In genomic region chr11:67054851-67055523, GRCh38 we compare ENCODE assay signal across 9 cellular contexts. TPM values are rescaled to one million over a fixed set of nuclear protein-coding genes. Genes with fewer than 3 reads are reported as not detected.
DNase-seq lines count a peak whose midpoint lies in the region; ATAC-seq, FAIRE-seq and TF ChIP-seq lines count a peak whose summit lies in the region.
"Had no signal": no experiment of that assay in that cellular context is flagged by ENCODE, and none has a peak within 500 bp of the region (broad histone marks: within the 10 kb centered on the region; RNA-seq: fewer than 3 reads in every experiment).

No MANE protein-coding gene starts in this region.

- no peak overlapping the region for H3K27ac Mint-ChIP-seq in activated naive CD8-positive, alpha-beta T cell
- H3K27ac Mint-ChIP-seq in type B pancreatic cell, result peak overlapping the region; percentile 100

- peaks cover 10% of the 10 kb centered on the region for H3K27me3 Mint-ChIP-seq in activated naive CD8-positive, alpha-beta T cell
- H3K27me3 Mint-ChIP-seq in type B pancreatic cell, result no peaks in the 10 kb centered on the region

- ATAC-seq in GM18907 (IDR thresholded peaks at IDR 0.05; ENCODE audit: unreplicated experiment), result no peak

- peak; percentile 60 for FAIRE-seq in islet of Langerhans (lab: Jason Lieb, UNC)
- FAIRE-seq: colon had no signal

- H3K9me3 Mint-ChIP-seq in activated naive CD8-positive, alpha-beta T cell (ENCODE audit: low read depth), result no peaks in the 10 kb centered on the region
- no peaks in the 10 kb centered on the region for H3K9me3 Mint-ChIP-seq in type B pancreatic cell

- no peaks in the 10 kb centered on the region for H3K36me3 Mint-ChIP-seq in activated naive CD8-positive, alpha-beta T cell
- H3K36me3 Mint-ChIP-seq in type B pancreatic cell, result no peaks in the 10 kb centered on the region

- TF ChIP-seq CTCF in type B pancreatic cell (conservative IDR thresholded peaks at IDR 0.05), result no peak

- H3K4me3 Mint-ChIP-seq in activated naive CD8-positive, alpha-beta T cell, result peak overlapping the region; percentile 5
- peak overlapping the region; percentile 84 for H3K4me3 Mint-ChIP-seq in type B pancreatic cell

- H3K4me1 Mint-ChIP-seq in activated naive CD8-positive, alpha-beta T cell (ENCODE audit: low read depth), result peaks cover 13% of the 10 kb centered on the region
- H3K4me1 Mint-ChIP-seq in type B pancreatic cell (ENCODE audit: unreplicated experiment), result peaks cover 19% of the 10 kb centered on the region

- DNase-seq in DMS79 treated with DMSO at 0.1 percent for 48 hours (lab: John Stamatoyannopoulos, UW) (peak; percentile 35), NCI-H146 (lab: John Stamatoyannopoulos, UW) (peak; percentile 96), type B pancreatic cell (ENCODE audit: extremely low spot score, unreplicated experiment) (peak; percentile 80), NOMO-1 (lab: John Stamatoyannopoulos, UW; ENCODE audit: unreplicated experiment in 2 of 2) (no peak), SKM-1 treated with dmso at 0.1 percent for 144 hours (lab: John Stamatoyannopoulos, UW; ENCODE audit: unreplicated experiment) (no peak)

RNA-seq across cellular contexts. Expression of gene RHOD, which starts 1.7 kb away (rescaled TPM):
- 21.2 and 95.6 TPM in 2 replicates for total RNA-seq in type B pancreatic cell (ENCODE audit: low replicate concordance)

RNA-seq across cellular contexts. Expression of gene SYT12, which starts 32.1 kb away (rescaled TPM):
- total RNA-seq in type B pancreatic cell (ENCODE audit: low replicate concordance), result 0.24 and 0.55 TPM in 2 replicates

Comparison
In these comparisons a context has a peak if more than half of its experiments do, and no peak if none do; other contexts are left out.
1. DNase-seq: peak in DMS79 treated with DMSO at 0.1 percent for 48 hours (single experiment), NCI-H146 (single experiment) and type B pancreatic cell (single experiment); none in NOMO-1 (0 of 2) and SKM-1 treated with dmso at 0.1 percent for 144 hours (single experiment).